In the genomic region with DNA sequence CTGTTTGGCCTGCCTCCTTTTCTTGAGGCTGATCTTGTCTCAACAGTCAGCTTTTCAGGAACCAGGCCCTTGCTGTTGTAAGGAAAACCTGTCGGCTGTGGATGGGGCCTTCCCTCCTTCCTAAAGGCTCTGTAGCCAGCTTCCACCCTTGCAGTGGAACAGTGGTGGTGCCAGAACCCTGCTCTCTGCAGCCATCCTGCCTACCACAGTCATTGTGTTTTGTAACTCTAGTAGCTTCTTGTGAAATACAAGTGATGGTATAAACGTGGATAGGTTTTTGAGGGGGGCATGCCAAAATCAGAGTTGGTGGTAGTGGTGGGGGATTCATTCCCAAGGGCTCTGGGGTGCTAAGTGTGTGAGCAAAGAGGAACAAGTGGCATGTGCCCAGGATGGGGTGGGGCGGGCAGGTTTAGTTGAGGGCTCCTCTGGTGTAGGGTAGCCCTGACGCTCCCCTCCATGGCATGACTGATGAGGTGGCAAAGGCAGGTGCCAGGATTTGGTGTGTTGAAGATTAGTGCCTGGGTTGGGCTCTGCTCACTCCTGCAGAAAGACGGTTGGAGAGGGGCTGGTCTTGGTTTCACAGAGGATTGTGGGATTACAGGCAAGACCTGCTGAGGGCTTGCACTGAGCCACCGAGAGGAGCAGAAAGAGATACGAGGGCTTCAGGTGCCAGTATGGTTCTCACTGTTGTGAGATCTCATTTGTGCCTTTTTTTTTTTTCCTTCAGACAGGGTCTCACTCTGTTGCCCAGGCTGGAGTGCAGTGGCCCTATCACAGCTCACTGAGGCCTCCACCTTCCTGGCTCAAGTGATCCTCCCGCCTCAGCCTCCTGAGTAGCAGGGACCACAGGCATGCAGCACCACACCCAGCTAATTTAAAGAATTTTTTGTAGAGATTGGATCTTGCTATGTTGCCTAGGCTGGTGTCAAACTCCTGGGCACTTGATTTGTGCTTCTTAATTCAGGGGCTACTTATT, we compare ENCODE assay signal across 9 cellular contexts. TPM values are rescaled to one million over a fixed set of nuclear protein-coding genes. Genes with fewer than 3 reads are reported as not detected.
DNase-seq lines count a peak whose midpoint lies in the region; TF ChIP-seq lines count a peak whose summit lies in the region.
"Had no signal": no experiment of that assay in that cellular context is flagged by ENCODE, and none has a peak within 500 bp of the region (broad histone marks: within the 10 kb centered on the region; RNA-seq: fewer than 3 reads in every experiment).

No MANE protein-coding gene starts in this region.

- intact Hi-C loops in PC-9 (cut with micrococcal nuclease; ENCODE audit: unreplicated experiment) = loop anchor here (1.0 to 10.0 kb wide), 3 partner anchors 10 to 257 kb away; a partner anchor contains a TSS

- no peaks in the 10 kb centered on the region for H3K9me3 ChIP-seq in PC-9 (ENCODE audit: insufficient read depth, low read depth)
- no peaks in the 10 kb centered on the region for H3K9me3 ChIP-seq in osteoblast (ENCODE audit: low read depth, low read length)
- H3K9me3 ChIP-seq in Karpas-422 (ENCODE audit: low read length) = no peaks in the 10 kb centered on the region
- H3K9me3 ChIP-seq: thoracic aorta had no signal

- H3K79me2 ChIP-seq in PC-9 (ENCODE audit: low read depth) (peaks cover 98% of the 10 kb centered on the region), osteoblast (ENCODE audit: insufficient read depth, low read length) (peaks cover 85% of the 10 kb centered on the region), Karpas-422 (ENCODE audit: low read length) (no peaks in the 10 kb centered on the region)

- H3K9me2 ChIP-seq in PC-9 (ENCODE audit: insufficient read depth) (no peaks in the 10 kb centered on the region), Karpas-422 (replicated peaks; ENCODE audit: insufficient read depth, low read length) (no peaks in the 10 kb centered on the region)

- H3K4me1 ChIP-seq in PC-9 (replicated peaks; ENCODE audit: insufficient read depth) (peaks cover 98% of the 10 kb centered on the region), osteoblast (ENCODE audit: insufficient read depth, low read length) (peaks cover 55% of the 10 kb centered on the region), Karpas-422 (ENCODE audit: low read length) (peaks cover 13% of the 10 kb centered on the region)

- H4K20me1 ChIP-seq in PC-9 (ENCODE audit: insufficient read depth) (peaks cover 62% of the 10 kb centered on the region), osteoblast (ENCODE audit: insufficient read depth, low read length) (peaks cover 23% of the 10 kb centered on the region), Karpas-422 (ENCODE audit: insufficient read depth, low read depth, low read length) (no peaks in the 10 kb centered on the region)

- POLR2A ChIA-PET in PC-9 (lab: Charles Lee; ENCODE audit: unreplicated experiment) = interaction anchor here (0.9 to 1.2 kb wide), 4 partner anchors 10 to 257 kb away, joined by 3 to 7 read pairs (median 4); no protein-coding TSS in a partner anchor

- peak overlapping the region; percentile 82 for H3K27ac ChIP-seq in PC-9
- H3K27ac ChIP-seq in epithelial cell of prostate = peak overlapping the region; percentile 99
- H3K27ac ChIP-seq in osteoblast (ENCODE audit: low read depth, low read length) = peak overlapping the region; percentile 22
- no peak overlapping the region for H3K27ac ChIP-seq in Karpas-422 (ENCODE audit: low read length)

- peaks cover 57% of the 10 kb centered on the region for H3F3A ChIP-seq in PC-9 (ENCODE audit: insufficient read depth, low read depth)

- H3K9ac ChIP-seq in Karpas-422 (ENCODE audit: low read length) = no peak overlapping the region

- BruUV-seq in PC-9 (replicated peaks; lab: Mats Ljungman, UMichigan) = no TSS peak

- H3K36me3 ChIP-seq in PC-9 (ENCODE audit: low read depth) (peaks cover 20% of the 10 kb centered on the region), osteoblast (ENCODE audit: insufficient read depth, low read length) (no peaks in the 10 kb centered on the region), Karpas-422 (ENCODE audit: insufficient read depth, low read length) (no peaks in the 10 kb centered on the region)
- H3K36me3 ChIP-seq: thoracic aorta had no signal

- peak overlapping the region; percentile 95 for H3K4me2 ChIP-seq in PC-9
- no peak overlapping the region for H3K4me2 ChIP-seq in osteoblast (ENCODE audit: insufficient read depth, low read length)
- H3K4me2 ChIP-seq in Karpas-422 (ENCODE audit: low read depth, low read length, poor library complexity, severe bottlenecking) = no peak overlapping the region

- H2AFZ ChIP-seq in PC-9 (no peak overlapping the region), osteoblast (ENCODE audit: low read length) (peak overlapping the region; percentile 3), Karpas-422 (ENCODE audit: low read length) (no peak overlapping the region)

- peak overlapping the region; percentile 51; the same call in 1 of the 2 replicates for H3K4me3 ChIP-seq in PC-9
- H3K4me3 ChIP-seq in osteoblast (ENCODE audit: insufficient read depth, low read length) = no peak overlapping the region
- H3K4me3 ChIP-seq in Karpas-422 (ENCODE audit: low read length) = no peak overlapping the region
- H3K4me3 ChIP-seq: thoracic aorta had no signal

- DNase-seq in EH (ENCODE audit: low read depth) = peak; percentile 21
- no peak for DNase-seq in PC-9
- no peak for DNase-seq in epithelial cell of prostate (ENCODE audit: low read depth, low spot score)
- DNase-seq in osteoblast (ENCODE audit: insufficient read length, low spot score, missing footprints) = peak; percentile 42
- DNase-seq in Karpas-422 = no peak
- DNase-seq in COLO829 (ENCODE audit: low spot score) = no peak
- DNase-seq in pons (ENCODE audit: low spot score) = no peak
- no peak for DNase-seq in HuH-7 (ENCODE audit: low spot score)

- TF ChIP-seq CTCF in PC-9 (conservative IDR thresholded peaks at IDR 0.05) (no peak), osteoblast (IDR thresholded peaks at IDR 0.05; ENCODE audit: extremely low read depth, low read depth, low read length) (no peak)

- CTCF ChIA-PET in PC-9 (lab: Charles Lee) = interaction anchor here (0.9 to 3.8 kb wide), 3 partner anchors 10 to 43 kb away, joined by 3 to 36 read pairs (median 7); no protein-coding TSS in a partner anchor

- H3K27me3 ChIP-seq in PC-9 (ENCODE audit: insufficient read depth, low read depth) (no peaks in the 10 kb centered on the region), osteoblast (ENCODE audit: insufficient read depth, low read length) (no peaks in the 10 kb centered on the region), Karpas-422 (ENCODE audit: low read length) (no peaks in the 10 kb centered on the region)

RNA-seq across cellular contexts. Expression of a gene that starts 7.4 kb away (rescaled TPM):
- total RNA-seq in PC-9 (2021) (114 and 135 TPM in 2 replicates), osteoblast (19.2 and 23.9 TPM in 2 replicates)
- 3.4 TPM in 2 replicates for total RNA-seq in Karpas-422 (2014; rRNA removed; shearing (Covaris generic); ENCODE audit: low replicate concordance)

RNA-seq across cellular contexts. Expression of a gene that starts 53.1 kb away (rescaled TPM):
- total RNA-seq in PC-9 (2021) (88.7 and 105 TPM in 2 replicates), osteoblast (5.1 and 5.9 TPM in 2 replicates)
- 1.7 and 7.2 TPM in 2 replicates for total RNA-seq in Karpas-422 (2014; rRNA removed; shearing (Covaris generic); ENCODE audit: low replicate concordance)

Comparison
In these comparisons a context has a peak if more than half of its experiments do, and no peak if none do; other contexts are left out.
1. DNase-seq: peak in EH (single experiment) and osteoblast (single experiment); none in PC-9 (0 of 2), epithelial cell of prostate (single experiment), Karpas-422 (single experiment), COLO829 (single experiment), pons (single experiment) and HuH-7 (single experiment).
2. RNA of a gene that starts 53.1 kb away (total RNA-seq): 88.7 to 105 TPM in PC-9; 5.1 to 5.9 TPM in osteoblast and 1.7 to 7.2 TPM in Karpas-422; every median in the first group is over 10 times any median in the second.